ENCODE assay signal across 9 cellular contexts in the genomic region with DNA sequence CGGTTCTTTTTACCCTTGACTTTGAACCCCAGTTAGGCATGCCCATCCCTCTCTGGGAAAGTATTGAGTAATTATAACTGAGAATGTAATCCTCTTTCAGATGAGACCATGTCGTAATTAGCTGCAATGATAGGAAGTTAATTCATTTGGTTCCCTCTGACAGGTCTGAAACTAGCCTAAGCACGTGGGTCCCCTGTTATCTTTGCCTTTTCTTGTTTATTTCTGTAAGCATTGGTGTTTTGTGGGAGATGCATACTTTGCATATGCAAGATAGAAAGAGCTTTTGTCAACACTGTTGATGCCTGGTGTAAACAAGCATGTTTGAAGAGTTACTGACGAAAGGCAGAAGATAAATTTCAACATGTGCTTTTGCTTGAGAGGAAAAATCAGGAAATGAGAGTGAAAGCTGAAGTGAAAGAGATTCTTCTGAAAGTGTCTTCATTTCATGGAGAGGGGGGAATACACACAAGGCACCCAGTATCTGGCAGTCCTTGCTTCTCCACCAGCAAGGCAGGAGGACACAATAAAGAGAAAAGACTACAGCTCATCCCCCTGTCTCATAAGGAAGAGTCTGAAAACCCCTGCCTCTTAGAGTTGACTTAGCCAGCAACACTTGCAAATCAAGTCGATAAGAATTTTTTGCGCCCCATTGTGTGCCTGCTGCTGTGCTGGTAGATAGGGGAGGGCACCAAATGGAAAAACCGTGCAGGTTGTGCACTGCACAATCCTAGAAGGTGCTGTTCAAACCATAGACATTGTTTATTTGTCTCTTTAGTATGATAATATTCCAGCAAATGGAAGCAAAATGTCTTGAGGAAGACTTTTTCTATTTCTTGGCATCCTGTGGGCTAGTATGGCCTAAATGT.
DNase-seq lines count a peak whose midpoint lies in the region; ATAC-seq and TF ChIP-seq lines count a peak whose summit lies in the region.
"Had no signal": no experiment of that assay in that cellular context is flagged by ENCODE, and none has a peak within 500 bp of the region (broad histone marks: within the 10 kb centered on the region; RNA-seq: fewer than 3 reads in every experiment).

No MANE protein-coding gene starts in this region.

- no peak overlapping the region for H3K27ac ChIP-seq in RWPE1

- DNase-seq in MV-4-11 (lab: John Stamatoyannopoulos, UW) (peak; percentile 98), medulla oblongata (ENCODE audit: extremely low spot score) (peak; percentile 82), NCI-H2227 treated with DMSO at 0.1 percent for 48 hours (lab: John Stamatoyannopoulos, UW) (no peak), RWPE1 (ENCODE audit: low spot score) (no peak), COLO829 (ENCODE audit: low spot score) (no peak), NCI-H1417 (lab: John Stamatoyannopoulos, UW) (no peak)
- DNase-seq: amniotic stem cell had no signal

- ATAC-seq in GM18867 (IDR thresholded peaks at IDR 0.05; ENCODE audit: unreplicated experiment), result peak; percentile 85
- ATAC-seq in HG02642 (IDR thresholded peaks at IDR 0.05; ENCODE audit: poor library complexity, unreplicated experiment), result peak; percentile 72

- no peak for TF ChIP-seq CTCF in RWPE1 (conservative IDR thresholded peaks at IDR 0.05; ENCODE audit: low read depth)

- POLR2A ChIA-PET in RWPE1 (lab: Yijun Ruan, JAX; ENCODE audit: low non-redundant PET), result no interaction called here

- CTCF ChIA-PET in RWPE1 (lab: Yijun Ruan, JAX), result interaction anchor here (0.6 kb wide), 1 partner anchor 48 kb away, joined by 3 read pairs; no protein-coding TSS in a partner anchor

Comparison
In these comparisons a context has a peak if more than half of its experiments do, and no peak if none do; other contexts are left out.
1. DNase-seq: peak in MV-4-11 (single experiment) and medulla oblongata (single experiment); none in NCI-H2227 treated with DMSO at 0.1 percent for 48 hours (single experiment), RWPE1 (single experiment), COLO829 (single experiment) and NCI-H1417 (0 of 3).